Comparison of ENCODE assay signal across 17 cellular contexts in genomic region chr16:29683543-29684090, GRCh38. TPM values are rescaled to one million over a fixed set of nuclear protein-coding genes. Genes with fewer than 3 reads are reported as not detected.
DNase-seq lines count a peak whose midpoint lies in the region; TF ChIP-seq lines count a peak whose summit lies in the region.
"Had no signal": no experiment of that assay in that cellular context is flagged by ENCODE, and none has a peak within 500 bp of the region (broad histone marks: within the 10 kb centered on the region; RNA-seq: fewer than 3 reads in every experiment).

No MANE protein-coding gene starts in this region.

- no peak overlapping the region for H3K9ac ChIP-seq in Loucy (ENCODE audit: low read depth, low read length, poor library complexity, severe bottlenecking)

- H3K4me2 ChIP-seq in Loucy (ENCODE audit: low read depth, low read length, poor library complexity, severe bottlenecking): peak overlapping the region; percentile 18

- H3K27me3 Mint-ChIP-seq in chondrocyte (ENCODE audit: low read depth): no peaks in the 10 kb centered on the region

- no peak overlapping the region for H2AFZ ChIP-seq in Loucy (ENCODE audit: low read length)

- H3K36me3 Mint-ChIP-seq in chondrocyte (ENCODE audit: low read depth): no peaks in the 10 kb centered on the region
- H3K36me3 Mint-ChIP-seq: CD8-positive, alpha-beta T cell had no signal

- 0 out of 2 replicates have a peak, but pooled peaks cover 4% of the 10 kb centered on the region for H3K36me3 ChIP-seq in Loucy (ENCODE audit: insufficient read depth, low read length)

- TF ChIP-seq CTCF in Loucy (conservative IDR thresholded peaks at IDR 0.05; ENCODE audit: low read length): no peak
- no peak for TF ChIP-seq CTCF in chondrocyte (IDR thresholded peaks at IDR 0.05)

- no peak overlapping the region for H3K4me3 ChIP-seq in Loucy (ENCODE audit: low read length, poor library complexity, severe bottlenecking)

- DNase-seq in G401 (ENCODE audit: low spot score) (peak; percentile 16), medulla oblongata (ENCODE audit: extremely low spot score) (peak; percentile 53), renal cortical epithelial cell (ENCODE audit: low read depth) (peak; percentile 27), HEK293T (ENCODE audit: extremely low spot score) (no peak), chondrocyte (ENCODE audit: low spot score) (no peak), SHP77 (lab: John Stamatoyannopoulos, UW) (no peak)
- DNase-seq: ACHN; CD8-positive, alpha-beta T cell; GOT3; HFFc6; MM.1S; NCI-H1105; NCI-H1694 treated with DMSO at 0.1 percent for 48 hours; NCI-H69; NK-92 treated with Interleukin-12 subunit alpha and Interleukin-12 subunit beta, amount 100 ng/mL, for 24 hours; PC-3 had no signal

- no peaks in the 10 kb centered on the region for H3K9me3 Mint-ChIP-seq in chondrocyte (ENCODE audit: low read depth)
- H3K9me3 Mint-ChIP-seq: CD8-positive, alpha-beta T cell; HFFc6 had no signal

- peaks cover 82% of the 10 kb centered on the region for H3K79me2 ChIP-seq in Loucy (ENCODE audit: insufficient read depth, low read length)

- no peaks in the 10 kb centered on the region for H3K9me3 ChIP-seq in Loucy (ENCODE audit: insufficient read depth, low read depth, low read length)

- peaks cover 58% of the 10 kb centered on the region for H3K4me1 ChIP-seq in Loucy (ENCODE audit: insufficient read depth, low read length, poor library complexity, severe bottlenecking)

- peaks cover 11% of the 10 kb centered on the region for H3F3A ChIP-seq in Loucy (ENCODE audit: low read depth)

- POLR2A ChIA-PET in HEK293T (lab: Yijun Ruan, JAX): interaction anchor here (1.2 kb wide), 1 partner anchor 10 kb away, joined by 3 read pairs; no protein-coding TSS in a partner anchor

- no peak overlapping the region for H3K27ac Mint-ChIP-seq in chondrocyte (ENCODE audit: unreplicated experiment)
- H3K27ac Mint-ChIP-seq: CD8-positive, alpha-beta T cell; HFFc6 had no signal

- peaks cover 17% of the 10 kb centered on the region for H3K4me1 Mint-ChIP-seq in chondrocyte (ENCODE audit: low read depth)

- in situ Hi-C loops in G401 (cut with HindIII; ENCODE audit: low sequenced_read_pairs): no loop called here

- peaks cover 23% of the 10 kb centered on the region for H4K20me1 ChIP-seq in Loucy (ENCODE audit: insufficient read depth, low read length, poor library complexity, severe bottlenecking)

- H3K27me3 ChIP-seq in Loucy (ENCODE audit: insufficient read depth, low read length, poor library complexity, severe bottlenecking): no peaks in the 10 kb centered on the region

- no peak overlapping the region for H3K4me3 Mint-ChIP-seq in chondrocyte (ENCODE audit: unreplicated experiment)
- H3K4me3 Mint-ChIP-seq: CD8-positive, alpha-beta T cell; HFFc6 had no signal

- CTCF ChIA-PET in HEK293T (lab: Yijun Ruan, JAX): no interaction called here

- H3K9me2 ChIP-seq in Loucy (replicated peaks; ENCODE audit: low read depth, low read length): no peaks in the 10 kb centered on the region

TF ChIP-seq in HEK293T, 16 proteins besides CTCF, POLR2A, EP300 and RAD21:
- TF ChIP-seq BHLHE40 (IDR thresholded peaks at IDR 0.05; ENCODE audit: borderline replicate concordance) (no peak), CTBP1 (IDR thresholded peaks at IDR 0.05; ENCODE audit: borderline replicate concordance) (no peak), FOXM1 (IDR thresholded peaks at IDR 0.05; ENCODE audit: borderline replicate concordance) (no peak), ARNT (IDR thresholded peaks at IDR 0.05) (no peak), TARDBP (IDR thresholded peaks at IDR 0.05) (no peak), NFRKB (IDR thresholded peaks at IDR 0.05) (no peak), FOXA1 (IDR thresholded peaks at IDR 0.05) (no peak), SP1 (IDR thresholded peaks at IDR 0.05) (no peak), L3MBTL2 (conservative IDR thresholded peaks at IDR 0.05) (no peak), LEF1 (IDR thresholded peaks at IDR 0.05; ENCODE audit: borderline replicate concordance) (no peak), PKNOX1 (IDR thresholded peaks at IDR 0.05) (no peak), ELF4 (IDR thresholded peaks at IDR 0.05) (no peak)
TF ChIP-seq in HEK293T: peak in this region for 0.

RNA-seq across cellular contexts. Expression of gene QPRT, which starts 4.6 kb away (rescaled TPM):
- total RNA-seq in G401 (2014; rRNA removed; shearing (Covaris generic)): 96.6 and 105 TPM in 2 replicates
- total RNA-seq in renal cortical epithelial cell: 119 and 258 TPM in 2 replicates
- total RNA-seq in chondrocyte: 19.5 to 21.8 TPM (median 20.7 TPM) in 3 replicates

RNA-seq across cellular contexts. Expression of gene SPN, which starts 20.6 kb away (rescaled TPM):
- 0.37 TPM in 1 of 2 replicates, not detected in the other for total RNA-seq in G401 (2014; rRNA removed; shearing (Covaris generic))
- total RNA-seq in renal cortical epithelial cell (0.05 TPM in 1 of 2 replicates, not detected in the other), chondrocyte (not detected in 3 replicates)
- total RNA-seq: PC-3 had no signal

Comparison
In these comparisons a context has a peak if more than half of its experiments do, and no peak if none do; other contexts are left out.
1. DNase-seq: peak in G401 (single experiment), medulla oblongata (single experiment) and renal cortical epithelial cell (single experiment); none in HEK293T (single experiment), chondrocyte (single experiment) and SHP77 (0 of 2).